ENCODE assay signal across 25 cellular contexts in genomic region chr4:30882443-30882842, GRCh38.
"Had no signal": no experiment of that assay in that cellular context is flagged by ENCODE, and none has a peak within 500 bp of the region (broad histone marks: within the 10 kb centered on the region; RNA-seq: fewer than 3 reads in every experiment).

No MANE protein-coding gene starts in this region.

- FAIRE-seq: endometrium, islet of Langerhans, keratinocyte had no signal

- H3K27me3 ChIP-seq: colonic mucosa, esophagus squamous epithelium, gastrocnemius medialis, heart right ventricle, left lung had no signal

- H3K4me3 ChIP-seq: colonic mucosa, esophagus squamous epithelium, gastrocnemius medialis, heart right ventricle, left lung, lower lobe of right lung had no signal

- H3K27ac ChIP-seq: colonic mucosa, epithelial cell of prostate, esophagus squamous epithelium, gastrocnemius medialis, heart right ventricle, left lung, lower lobe of right lung had no signal

- H3K9me3 ChIP-seq: colonic mucosa, esophagus squamous epithelium, gastrocnemius medialis, left lung, lower lobe of right lung had no signal

- DNase-seq: colonic mucosa; cortex of kidney; effector CD8-positive, alpha-beta T cell; effector memory CD8-positive, alpha-beta T cell; endodermal cell; erythroblast; esophagus squamous epithelium; foreskin fibroblast; foreskin melanocyte; gastrocnemius medialis; glutamatergic neuron; head of caudate nucleus; heart right ventricle; hippocampal formation; left cardiac atrium; left lung; left ventricle myocardium superior; lower lobe of right lung; mesendoderm; midbrain had no signal

- H3K4me1 ChIP-seq: colonic mucosa, esophagus squamous epithelium, gastrocnemius medialis, heart right ventricle, left lung, lower lobe of right lung had no signal

- H3K36me3 ChIP-seq: colonic mucosa, esophagus squamous epithelium, gastrocnemius medialis, heart right ventricle, left lung, lower lobe of right lung had no signal

- ATAC-seq: effector memory CD8-positive, alpha-beta T cell; esophagus mucosa; gastrocnemius medialis; heart right ventricle; left cardiac atrium; left lung; left ventricle myocardium superior; lower lobe of right lung had no signal
